In the genomic region with DNA sequence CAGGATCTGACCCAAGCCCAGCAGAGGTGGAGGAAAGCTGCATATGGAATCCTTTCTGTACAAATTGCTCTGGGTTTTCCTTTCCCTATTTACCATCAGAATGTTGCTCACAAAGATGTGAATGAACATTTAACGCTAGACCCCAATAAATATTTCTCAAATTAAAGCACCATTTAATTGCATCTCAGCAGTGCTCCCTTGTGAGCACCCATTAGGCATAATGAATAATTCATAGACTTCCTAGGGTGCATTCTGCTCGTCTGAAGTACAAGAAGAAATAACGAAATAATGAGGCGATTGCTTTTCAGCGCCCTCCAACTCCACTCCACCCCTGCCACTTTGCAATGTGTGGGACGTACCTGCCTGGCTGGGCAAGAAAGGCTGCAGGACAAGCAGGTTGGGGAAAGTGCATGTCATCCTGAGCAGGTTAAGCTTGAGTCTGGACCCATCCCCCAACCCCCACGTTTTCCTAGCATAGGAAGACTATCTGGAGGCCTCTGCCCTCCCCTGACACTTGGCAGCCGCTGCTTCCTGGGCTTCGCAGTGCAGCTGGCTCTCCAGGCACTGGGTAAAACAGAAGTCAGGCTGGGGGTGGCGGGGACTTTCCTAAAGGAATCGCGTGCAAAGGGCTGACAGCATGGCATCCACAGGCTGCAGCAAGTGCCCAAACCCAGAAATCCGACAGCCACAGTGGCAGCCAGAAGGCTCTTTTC, we compare ENCODE assay signal across 12 cellular contexts.
DNase-seq lines count a peak whose midpoint lies in the region; ATAC-seq and TF ChIP-seq lines count a peak whose summit lies in the region.
"Had no signal": no experiment of that assay in that cellular context is flagged by ENCODE, and none has a peak within 500 bp of the region (broad histone marks: within the 10 kb centered on the region; RNA-seq: fewer than 3 reads in every experiment).

No MANE protein-coding gene starts in this region.

- no peaks in the 10 kb centered on the region for H3K79me2 ChIP-seq in neural cell (replicated peaks; ENCODE audit: insufficient read depth, low read length)

- H3K27ac ChIP-seq in HUES48 (ENCODE audit: low read depth, low read length) (peak overlapping the region; percentile 74), neural cell (ENCODE audit: low read length) (peak overlapping the region; percentile 52)

- ATAC-seq in HG03095 (IDR thresholded peaks at IDR 0.05; ENCODE audit: unreplicated experiment): no peak
- ATAC-seq: Panc1 had no signal

- H3K27me3 Mint-ChIP-seq in T-helper 2 cell treated with Interferon-gamma antibody and Interleukin-4, amounts not matched to agents 5 μg/mL and 100 μg/mL, for 36 hours (ENCODE audit: low read depth): no peaks in the 10 kb centered on the region

- H3K4me1 Mint-ChIP-seq in T-helper 2 cell treated with Interferon-gamma antibody and Interleukin-4, amounts not matched to agents 5 μg/mL and 100 μg/mL, for 36 hours (ENCODE audit: low read depth): peaks cover 7% of the 10 kb centered on the region

- no peak overlapping the region for H3K4me3 Mint-ChIP-seq in T-helper 2 cell treated with Interferon-gamma antibody and Interleukin-4, amounts not matched to agents 5 μg/mL and 100 μg/mL, for 36 hours

- no peaks in the 10 kb centered on the region for H3K9me2 ChIP-seq in neural cell (ENCODE audit: insufficient read depth, low read length)

- H3K4me2 ChIP-seq in neural cell (ENCODE audit: low read length): no peak overlapping the region

- no peaks in the 10 kb centered on the region for H4K20me1 ChIP-seq in neural cell (ENCODE audit: insufficient read depth)

- TF ChIP-seq CTCF in neural cell (IDR thresholded peaks at IDR 0.05; ENCODE audit: poor library complexity, severe bottlenecking): no peak

- H2AFZ ChIP-seq in neural cell (ENCODE audit: low read depth, low read length): no peak overlapping the region

- DNase-seq in NCI-H510A (lab: John Stamatoyannopoulos, UW) (peak; percentile 77), globus pallidus (ENCODE audit: low spot score) (peak; percentile 9), NCI-H1694 (lab: John Stamatoyannopoulos, UW) (no peak), hepatic stellate cell (ENCODE audit: low spot score) (no peak)
- no peak for DNase-seq in T-helper 2 cell treated with Interferon-gamma antibody and Interleukin-4, amounts not matched to agents 5 μg/mL and 100 μg/mL, for 36 hours (ENCODE audit: low spot score)
- DNase-seq: COR-L47, foreskin melanocyte, MG63 had no signal

- no peak overlapping the region for H3K27ac Mint-ChIP-seq in T-helper 2 cell treated with Interferon-gamma antibody and Interleukin-4, amounts not matched to agents 5 μg/mL and 100 μg/mL, for 36 hours

- H3K27me3 ChIP-seq in HUES48 (ENCODE audit: control insufficient read depth, insufficient read depth, low read length) (no peaks in the 10 kb centered on the region; the same call in 1 of the 2 replicates), neural cell (ENCODE audit: insufficient read depth, low read depth, low read length) (peaks cover 19% of the 10 kb centered on the region)
- H3K27me3 ChIP-seq: MG63 had no signal

- no peak for TF ChIP-seq RAD21 in neural cell (conservative IDR thresholded peaks at IDR 0.05)

- no peaks in the 10 kb centered on the region for H3K36me3 Mint-ChIP-seq in T-helper 2 cell treated with Interferon-gamma antibody and Interleukin-4, amounts not matched to agents 5 μg/mL and 100 μg/mL, for 36 hours (ENCODE audit: low read depth)

- peaks cover 2% of the 10 kb centered on the region for H3K9me3 Mint-ChIP-seq in T-helper 2 cell treated with Interferon-gamma antibody and Interleukin-4, amounts not matched to agents 5 μg/mL and 100 μg/mL, for 36 hours

- peaks cover 46% of the 10 kb centered on the region for H3K4me1 ChIP-seq in HUES48 (ENCODE audit: control insufficient read depth, insufficient read depth, low read length)

- H3F3A ChIP-seq in neural cell (ENCODE audit: insufficient read depth, low read length, poor library complexity, severe bottlenecking): no peaks in the 10 kb centered on the region

- H3K9ac ChIP-seq in HUES48 (ENCODE audit: low read depth, low read length) (0 out of 2 replicates have a peak overlapping the region, but pooled peaks have one; percentile 9), neural cell (ENCODE audit: low read length) (peak overlapping the region; percentile 30)

- no peak for TF ChIP-seq EP300 in neural cell (conservative IDR thresholded peaks at IDR 0.05; ENCODE audit: poor library complexity, severe bottlenecking)

- H3K36me3 ChIP-seq in HUES48 (ENCODE audit: control insufficient read depth, insufficient read depth, low read length) (no peaks in the 10 kb centered on the region), neural cell (ENCODE audit: insufficient read depth, low read length) (no peaks in the 10 kb centered on the region)
- H3K36me3 ChIP-seq: MG63 had no signal

- H3K4me3 ChIP-seq in HUES48 (ENCODE audit: low read depth, low read length): peak overlapping the region; percentile 22; the same call in 1 of the 2 replicates
- H3K4me3 ChIP-seq in neural cell (ENCODE audit: low read length): peak overlapping the region; percentile 52
- H3K4me3 ChIP-seq: MG63 had no signal

- H3K9me3 ChIP-seq in HUES48 (ENCODE audit: control insufficient read depth, insufficient read depth, low read length) (no peaks in the 10 kb centered on the region), neural cell (ENCODE audit: low read length) (no peaks in the 10 kb centered on the region)
- H3K9me3 ChIP-seq: MG63 had no signal

TF ChIP-seq in neural cell, 6 proteins besides CTCF, POLR2A, EP300 and RAD21:
- TF ChIP-seq TAF1 (IDR thresholded peaks at IDR 0.05; ENCODE audit: low read depth) (no peak), SMC3 (conservative IDR thresholded peaks at IDR 0.05; ENCODE audit: poor library complexity) (no peak), EZH2 (IDR thresholded peaks at IDR 0.05; ENCODE audit: borderline replicate concordance, insufficient read depth, low read length, poor library complexity, severe bottlenecking) (no peak), POLR2AphosphoS5 (IDR thresholded peaks at IDR 0.05) (no peak), MXI1 (conservative IDR thresholded peaks at IDR 0.05; ENCODE audit: poor library complexity, severe bottlenecking) (no peak)
- TF ChIP-seq, protein P1, sequence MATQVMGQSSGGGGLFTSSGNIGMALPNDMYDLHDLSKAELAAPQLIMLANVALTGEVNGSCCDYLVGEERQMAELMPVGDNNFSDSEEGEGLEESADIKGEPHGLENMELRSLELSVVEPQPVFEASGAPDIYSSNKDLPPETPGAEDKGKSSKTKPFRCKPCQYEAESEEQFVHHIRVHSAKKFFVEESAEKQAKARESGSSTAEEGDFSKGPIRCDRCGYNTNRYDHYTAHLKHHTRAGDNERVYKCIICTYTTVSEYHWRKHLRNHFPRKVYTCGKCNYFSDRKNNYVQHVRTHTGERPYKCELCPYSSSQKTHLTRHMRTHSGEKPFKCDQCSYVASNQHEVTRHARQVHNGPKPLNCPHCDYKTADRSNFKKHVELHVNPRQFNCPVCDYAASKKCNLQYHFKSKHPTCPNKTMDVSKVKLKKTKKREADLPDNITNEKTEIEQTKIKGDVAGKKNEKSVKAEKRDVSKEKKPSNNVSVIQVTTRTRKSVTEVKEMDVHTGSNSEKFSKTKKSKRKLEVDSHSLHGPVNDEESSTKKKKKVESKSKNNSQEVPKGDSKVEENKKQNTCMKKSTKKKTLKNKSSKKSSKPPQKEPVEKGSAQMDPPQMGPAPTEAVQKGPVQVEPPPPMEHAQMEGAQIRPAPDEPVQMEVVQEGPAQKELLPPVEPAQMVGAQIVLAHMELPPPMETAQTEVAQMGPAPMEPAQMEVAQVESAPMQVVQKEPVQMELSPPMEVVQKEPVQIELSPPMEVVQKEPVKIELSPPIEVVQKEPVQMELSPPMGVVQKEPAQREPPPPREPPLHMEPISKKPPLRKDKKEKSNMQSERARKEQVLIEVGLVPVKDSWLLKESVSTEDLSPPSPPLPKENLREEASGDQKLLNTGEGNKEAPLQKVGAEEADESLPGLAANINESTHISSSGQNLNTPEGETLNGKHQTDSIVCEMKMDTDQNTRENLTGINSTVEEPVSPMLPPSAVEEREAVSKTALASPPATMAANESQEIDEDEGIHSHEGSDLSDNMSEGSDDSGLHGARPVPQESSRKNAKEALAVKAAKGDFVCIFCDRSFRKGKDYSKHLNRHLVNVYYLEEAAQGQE (IDR thresholded peaks at IDR 0.05; ENCODE audit: borderline replicate concordance): no peak

Comparison
In these comparisons a context has a peak if more than half of its experiments do, and no peak if none do; other contexts are left out.
1. DNase-seq: peak in NCI-H510A (single experiment) and globus pallidus (single experiment); none in NCI-H1694 (single experiment), T-helper 2 cell treated with Interferon-gamma antibody and Interleukin-4, amounts not matched to agents 5 μg/mL and 100 μg/mL, for 36 hours (single experiment) and hepatic stellate cell (single experiment).